Comparison of ENCODE assay signal across 9 cellular contexts in genomic region chr12:43337571-43338497, GRCh38.
DNase-seq lines count a peak whose midpoint lies in the region; ATAC-seq and TF ChIP-seq lines count a peak whose summit lies in the region.
"Had no signal": no experiment of that assay in that cellular context is flagged by ENCODE, and none has a peak within 500 bp of the region (broad histone marks: within the 10 kb centered on the region; RNA-seq: fewer than 3 reads in every experiment).

No MANE protein-coding gene starts in this region.

- H3K4me3 ChIP-seq in esophagus muscularis mucosa (no peak overlapping the region), ascending aorta (no peak overlapping the region)

- no peak for TF ChIP-seq EP300 in esophagus muscularis mucosa (IDR thresholded peaks at IDR 0.05)

- DNase-seq in GM13976 (ENCODE audit: low spot score) (peak; percentile 7), esophagus muscularis mucosa (ENCODE audit: extremely low spot score) (no peak), NCI-H446 treated with DMSO at 0.1 percent for 48 hours (lab: John Stamatoyannopoulos, UW) (no peak), NCI-H526 treated with DMSO at 0.1 percent for 48 hours (lab: John Stamatoyannopoulos, UW) (no peak), DMS53 treated with DMSO at 0.1 percent for 48 hours (lab: John Stamatoyannopoulos, UW; ENCODE audit: unreplicated experiment) (no peak), ascending aorta (ENCODE audit: low spot score in 2 of 2) (no peak)
- DNase-seq: NCI-H1436 had no signal

- intact Hi-C loops in esophagus muscularis mucosa (cut with DNase I): loop anchor here (2.0 to 10.0 kb wide), 2 partner anchors 763 to 855 kb away; no protein-coding TSS in a partner anchor
- intact Hi-C loops in ascending aorta (cut with DNase I): loop anchor here (2.0 kb wide), 1 partner anchor 855 kb away; no protein-coding TSS in a partner anchor

- ATAC-seq in GM21528 (IDR thresholded peaks at IDR 0.05; ENCODE audit: low FRiP score, unreplicated experiment) (peak; percentile 63), HG03354 (IDR thresholded peaks at IDR 0.05; ENCODE audit: poor library complexity, severe bottlenecking, unreplicated experiment) (peak; percentile 71)

- no peaks in the 10 kb centered on the region for H3K9me3 ChIP-seq in esophagus muscularis mucosa
- no peaks in the 10 kb centered on the region for H3K9me3 ChIP-seq in ascending aorta

- 51% methylated on average over 4 of the region's 4 CpGs for WGBS in esophagus muscularis mucosa

- TF ChIP-seq POLR2A in esophagus muscularis mucosa (IDR thresholded peaks at IDR 0.05; ENCODE audit: low read depth): no peak

- in situ Hi-C loops in GM13976 (cut with MboI; ENCODE audit: low sequenced_read_pairs, unreplicated experiment): no loop called here

- no peaks in the 10 kb centered on the region for H3K27me3 ChIP-seq in esophagus muscularis mucosa
- H3K27me3 ChIP-seq in ascending aorta: no peaks in the 10 kb centered on the region

- H3K27ac ChIP-seq in esophagus muscularis mucosa (replicated peaks in 1 of 4): peak overlapping the region; percentile 21 to 56 (median 46)
- H3K27ac ChIP-seq in ascending aorta: no peak overlapping the region

- TF ChIP-seq CTCF in GM13976 (IDR thresholded peaks at IDR 0.05; ENCODE audit: borderline replicate concordance, control extremely low read depth, extremely low read depth, insufficient read depth, missing control alignments) (no peak), esophagus muscularis mucosa (IDR thresholded peaks at IDR 0.05) (no peak), ascending aorta (IDR thresholded peaks at IDR 0.05) (no peak)

- H3K4me1 ChIP-seq in esophagus muscularis mucosa: peaks cover 7 to 14% (median 9%) of the 10 kb centered on the region in 4 donors
- H3K4me1 ChIP-seq in ascending aorta: peaks cover 0 to 2% of the 10 kb centered on the region in 2 donors

- H3K36me3 ChIP-seq in esophagus muscularis mucosa: no peaks in the 10 kb centered on the region
- no peaks in the 10 kb centered on the region for H3K36me3 ChIP-seq in ascending aorta

Comparison
In these comparisons a context has a peak if more than half of its experiments do, and no peak if none do; other contexts are left out.
1. H3K27ac ChIP-seq: peak in esophagus muscularis mucosa (4 of 4); none in ascending aorta (0 of 2).